ENCODE assay signal across 21 cellular contexts in genomic region chr4:25308761-25309160, GRCh38. TPM values are rescaled to one million over a fixed set of nuclear protein-coding genes. Genes with fewer than 3 reads are reported as not detected.
DNase-seq lines count a peak whose midpoint lies in the region; ATAC-seq and TF ChIP-seq lines count a peak whose summit lies in the region.
"Had no signal": no experiment of that assay in that cellular context is flagged by ENCODE, and none has a peak within 500 bp of the region (broad histone marks: within the 10 kb centered on the region; RNA-seq: fewer than 3 reads in every experiment).

No MANE protein-coding gene starts in this region.

- H2AFZ ChIP-seq in fibroblast of lung (ENCODE audit: low read length) (peak overlapping the region; percentile 22), osteoblast (ENCODE audit: low read length) (peak overlapping the region; percentile 37)

- H3K27me3 ChIP-seq in fibroblast of lung (ENCODE audit: control insufficient read depth, insufficient read depth, low read length) (no peaks in the 10 kb centered on the region), osteoblast (ENCODE audit: insufficient read depth, low read length) (peaks cover 3% of the 10 kb centered on the region)

- H3K9me3 ChIP-seq in fibroblast of lung (ENCODE audit: control insufficient read depth, insufficient read depth, low read depth, low read length) (no peaks in the 10 kb centered on the region), osteoblast (ENCODE audit: low read depth, low read length) (no peaks in the 10 kb centered on the region)
- H3K9me3 ChIP-seq: Caco-2 had no signal

- H3K27ac ChIP-seq in fibroblast of lung (ENCODE audit: insufficient read depth, low read length): no peak overlapping the region
- no peak overlapping the region for H3K27ac ChIP-seq in osteoblast (ENCODE audit: low read depth, low read length)
- H3K27ac ChIP-seq: coronary artery, WERI-Rb-1 had no signal

- H3K4me3 ChIP-seq in fibroblast of lung (replicated peaks in 1 of 4; ENCODE audit: control extremely low read depth in 1 of 4, insufficient read depth in 1 of 4, low read depth in 3 of 4, low read length in 4 of 4) (no peak overlapping the region), osteoblast (ENCODE audit: insufficient read depth, low read length) (no peak overlapping the region)
- H3K4me3 ChIP-seq: coronary artery, lung had no signal

- H3K27me3 Mint-ChIP-seq in activated T-cell treated with anti-CD3 and anti-CD28 coated beads, Interleukin-2, amount 50 U/mL, for 4 hours (ENCODE audit: low read depth): peaks cover 8% of the 10 kb centered on the region
- H3K27me3 Mint-ChIP-seq: progenitor cell of endocrine pancreas had no signal

- H3K4me1 Mint-ChIP-seq in activated T-cell treated with anti-CD3 and anti-CD28 coated beads, Interleukin-2, amount 50 U/mL, for 4 hours (ENCODE audit: low read depth): peaks cover 13% of the 10 kb centered on the region

- TF ChIP-seq CTCF in fibroblast of lung (conservative IDR thresholded peaks at IDR 0.05 in 1 of 2, IDR thresholded peaks at IDR 0.05 in 1 of 2; ENCODE audit: low read depth in 1 of 2, low read length in 2 of 2) (no peak), osteoblast (IDR thresholded peaks at IDR 0.05; ENCODE audit: extremely low read depth, low read depth, low read length) (no peak)

- H3K4me3 Mint-ChIP-seq in activated T-cell treated with anti-CD3 and anti-CD28 coated beads, Interleukin-2, amount 50 U/mL, for 4 hours: no peak overlapping the region
- H3K4me3 Mint-ChIP-seq: activated CD4-positive, alpha-beta T cell treated with anti-CD3 and anti-CD28 coated beads, Interleukin-2, amount 10 ng/mL, durations not matched to agents 7 days and 5 days; activated naive CD4-positive, alpha-beta T cell treated with anti-CD3 and anti-CD28 coated beads for 36 hours; activated T-cell treated with anti-CD3 and anti-CD28 coated beads, Interleukin-2, amount 50 U/mL, for 72 hours; effector memory CD8-positive, alpha-beta T cell; T-helper 2 cell treated with Interferon-gamma antibody and Interleukin-4, amounts not matched to agents 5 μg/mL and 100 μg/mL, for 36 hours had no signal

- DNase-seq in ELR (ENCODE audit: low read depth): peak; percentile 66
- peak; percentile 51 for DNase-seq in LHCN-M2 (ENCODE audit: low read depth)
- DNase-seq in fibroblast of lung (ENCODE audit: low read depth in 2 of 2): peak in 1 of 2 donors; percentile 51
- peak; percentile 49 for DNase-seq in osteoblast (ENCODE audit: insufficient read length, low spot score, missing footprints)
- no peak for DNase-seq in NCI-H1417 (lab: John Stamatoyannopoulos, UW)
- DNase-seq in activated T-cell treated with anti-CD3 and anti-CD28 coated beads, Interleukin-2, amount 50 U/mL, for 4 hours: no peak
- DNase-seq: activated CD4-positive, alpha-beta T cell treated with anti-CD3 and anti-CD28 coated beads, Interleukin-2, amount 10 ng/mL, durations not matched to agents 7 days and 5 days; activated naive CD4-positive, alpha-beta T cell treated with anti-CD3 and anti-CD28 coated beads for 36 hours; activated T-cell treated with anti-CD3 and anti-CD28 coated beads, Interleukin-2, amount 50 U/mL, for 72 hours; amygdala; C1 segment of cervical spinal cord; Caco-2; effector memory CD8-positive, alpha-beta T cell; NCI-H187 treated with DMSO at 0.1 percent for 48 hours; WERI-Rb-1 had no signal

- H4K20me1 ChIP-seq in fibroblast of lung (ENCODE audit: control insufficient read depth, extremely low read depth, insufficient read depth, low read length): no peaks in the 10 kb centered on the region
- H4K20me1 ChIP-seq in osteoblast (ENCODE audit: insufficient read depth, low read length): no peaks in the 10 kb centered on the region

- ATAC-seq in GM19452 (IDR thresholded peaks at IDR 0.05; ENCODE audit: unreplicated experiment): no peak
- no peak for ATAC-seq in activated T-cell treated with anti-CD3 and anti-CD28 coated beads, Interleukin-2, amount 50 U/mL, for 4 hours
- ATAC-seq: activated T-cell treated with anti-CD3 and anti-CD28 coated beads, Interleukin-2, amount 50 U/mL, for 72 hours; effector memory CD8-positive, alpha-beta T cell; esophagus mucosa had no signal

- no peaks in the 10 kb centered on the region for H3K36me3 Mint-ChIP-seq in activated T-cell treated with anti-CD3 and anti-CD28 coated beads, Interleukin-2, amount 50 U/mL, for 4 hours (ENCODE audit: insufficient read depth)

- H3K36me3 ChIP-seq in fibroblast of lung (ENCODE audit: control insufficient read depth, insufficient read depth, low read length) (no peaks in the 10 kb centered on the region), osteoblast (ENCODE audit: insufficient read depth, low read length) (no peaks in the 10 kb centered on the region)
- H3K36me3 ChIP-seq: WERI-Rb-1 had no signal

- H3K9me3 Mint-ChIP-seq in activated T-cell treated with anti-CD3 and anti-CD28 coated beads, Interleukin-2, amount 50 U/mL, for 4 hours: no peaks in the 10 kb centered on the region
- H3K9me3 Mint-ChIP-seq: activated CD4-positive, alpha-beta T cell treated with anti-CD3 and anti-CD28 coated beads, Interleukin-2, amount 10 ng/mL, durations not matched to agents 7 days and 5 days; activated naive CD4-positive, alpha-beta T cell treated with anti-CD3 and anti-CD28 coated beads for 36 hours; activated T-cell treated with anti-CD3 and anti-CD28 coated beads, Interleukin-2, amount 50 U/mL, for 72 hours; effector memory CD8-positive, alpha-beta T cell; T-helper 2 cell treated with Interferon-gamma antibody and Interleukin-4, amounts not matched to agents 5 μg/mL and 100 μg/mL, for 36 hours had no signal

- H3K4me1 ChIP-seq in fibroblast of lung (ENCODE audit: control insufficient read depth, extremely low read depth, insufficient read depth, low read length) (peaks cover 7% of the 10 kb centered on the region), osteoblast (ENCODE audit: insufficient read depth, low read length) (peaks cover 22% of the 10 kb centered on the region)

- H3K4me2 ChIP-seq in fibroblast of lung (ENCODE audit: extremely low read depth, insufficient read depth, low read length) (no peak overlapping the region), osteoblast (ENCODE audit: insufficient read depth, low read length) (no peak overlapping the region)

- peaks cover 3% of the 10 kb centered on the region for H3K79me2 ChIP-seq in fibroblast of lung (ENCODE audit: control insufficient read depth, insufficient read depth, low read length)
- peaks cover 7% of the 10 kb centered on the region for H3K79me2 ChIP-seq in osteoblast (ENCODE audit: insufficient read depth, low read length)

- H3K9ac ChIP-seq in fibroblast of lung (ENCODE audit: insufficient read depth, low read length): no peak overlapping the region

RNA-seq across cellular contexts. Expression of gene ZCCHC4, which starts 3.8 kb away (rescaled TPM):
- total RNA-seq in LHCN-M2 (2014; rRNA removed) (14.8 and 16.9 TPM in 2 replicates), fibroblast of lung (13.6 and 15.5 TPM in 2 replicates), osteoblast (13.0 and 13.4 TPM in 2 replicates)
- 3.9 TPM for polyA plus RNA-seq in LHCN-M2 (2012)
- 9.0 and 15.6 TPM in 2 replicates for polyA plus RNA-seq in fibroblast of lung
- polyA plus RNA-seq in fibroblast of lung (2012): 4.9 and 7.2 TPM in 2 replicates
- polyA minus RNA-seq in fibroblast of lung (ENCODE audit: low replicate concordance): 1.5 and 5.4 TPM in 2 replicates
- total RNA-seq in activated T-cell treated with anti-CD3 and anti-CD28 coated beads, Interleukin-2, amount 50 U/mL, for 4 hours: 10 to 100 TPM; 14.2 to 18.9 (median 15.2) TPM

Comparison
In these comparisons a context has a peak if more than half of its experiments do, and no peak if none do; other contexts are left out.
1. DNase-seq: peak in ELR (single experiment), LHCN-M2 (single experiment) and osteoblast (single experiment); none in NCI-H1417 (0 of 3) and activated T-cell treated with anti-CD3 and anti-CD28 coated beads, Interleukin-2, amount 50 U/mL, for 4 hours (single experiment).